In genomic region chr22:21514117-21514516, GRCh38 we compare ENCODE assay signal across 1 cellular context. TPM values are rescaled to one million over a fixed set of nuclear protein-coding genes. Genes with fewer than 3 reads are reported as not detected.
"Had no signal": no experiment of that assay in that cellular context is flagged by ENCODE, and none has a peak within 500 bp of the region (broad histone marks: within the 10 kb centered on the region; RNA-seq: fewer than 3 reads in every experiment).

No MANE protein-coding gene starts in this region.

RNA-seq across cellular contexts. Expression of gene RIMBP3C, which starts 37.1 kb away (rescaled TPM):
- total RNA-seq: transverse colon had no signal
